ENCODE assay signal across 1 cellular context in the genomic region with DNA sequence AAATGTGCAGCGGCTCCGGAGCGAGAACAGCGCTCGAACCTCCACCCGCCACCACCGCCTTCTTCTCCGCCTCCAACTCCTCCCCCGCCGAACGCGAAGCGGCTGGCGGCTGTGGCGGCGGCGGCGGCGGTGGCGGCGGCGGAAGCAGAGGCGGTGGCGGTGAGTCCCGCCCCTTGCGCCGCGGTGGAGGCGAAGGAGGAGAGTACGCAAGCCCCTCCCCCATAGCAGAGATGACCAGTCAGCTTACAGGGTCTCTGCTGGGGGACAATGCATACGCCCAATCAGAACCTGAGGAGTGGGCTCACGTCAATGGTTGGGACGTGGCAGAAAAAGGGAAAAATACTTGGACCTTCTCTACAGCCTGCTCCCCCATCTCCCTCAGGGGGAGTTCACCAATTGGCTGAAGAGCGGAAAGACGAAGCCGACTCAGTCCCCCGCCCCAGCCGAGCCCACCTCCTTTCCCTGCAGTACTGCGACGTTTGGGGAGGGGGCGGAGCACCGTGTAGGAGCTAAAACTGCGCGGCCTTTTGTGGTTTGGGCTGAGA.
TF ChIP-seq lines count a peak whose summit lies in the region.

A gene with protein sequence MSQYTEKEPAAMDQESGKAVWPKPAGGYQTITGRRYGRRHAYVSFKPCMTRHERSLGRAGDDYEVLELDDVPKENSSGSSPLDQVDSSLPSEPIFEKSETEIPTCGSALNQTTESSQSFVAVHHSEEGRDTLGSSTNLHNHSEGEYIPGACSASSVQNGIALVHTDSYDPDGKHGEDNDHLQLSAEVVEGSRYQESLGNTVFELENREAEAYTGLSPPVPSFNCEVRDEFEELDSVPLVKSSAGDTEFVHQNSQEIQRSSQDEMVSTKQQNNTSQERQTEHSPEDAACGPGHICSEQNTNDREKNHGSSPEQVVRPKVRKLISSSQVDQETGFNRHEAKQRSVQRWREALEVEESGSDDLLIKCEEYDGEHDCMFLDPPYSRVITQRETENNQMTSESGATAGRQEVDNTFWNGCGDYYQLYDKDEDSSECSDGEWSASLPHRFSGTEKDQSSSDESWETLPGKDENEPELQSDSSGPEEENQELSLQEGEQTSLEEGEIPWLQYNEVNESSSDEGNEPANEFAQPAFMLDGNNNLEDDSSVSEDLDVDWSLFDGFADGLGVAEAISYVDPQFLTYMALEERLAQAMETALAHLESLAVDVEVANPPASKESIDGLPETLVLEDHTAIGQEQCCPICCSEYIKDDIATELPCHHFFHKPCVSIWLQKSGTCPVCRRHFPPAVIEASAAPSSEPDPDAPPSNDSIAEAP (minus strand): TSS at position 131 of the 545 bp plus-strand sequence. CDS start 26,541 bp downstream, outside the sequence.

TF ChIP-seq in K562, 482 proteins besides CTCF, POLR2A, EP300 and RAD21 (continued from another document and continues in another):
- TF ChIP-seq, protein P1, sequence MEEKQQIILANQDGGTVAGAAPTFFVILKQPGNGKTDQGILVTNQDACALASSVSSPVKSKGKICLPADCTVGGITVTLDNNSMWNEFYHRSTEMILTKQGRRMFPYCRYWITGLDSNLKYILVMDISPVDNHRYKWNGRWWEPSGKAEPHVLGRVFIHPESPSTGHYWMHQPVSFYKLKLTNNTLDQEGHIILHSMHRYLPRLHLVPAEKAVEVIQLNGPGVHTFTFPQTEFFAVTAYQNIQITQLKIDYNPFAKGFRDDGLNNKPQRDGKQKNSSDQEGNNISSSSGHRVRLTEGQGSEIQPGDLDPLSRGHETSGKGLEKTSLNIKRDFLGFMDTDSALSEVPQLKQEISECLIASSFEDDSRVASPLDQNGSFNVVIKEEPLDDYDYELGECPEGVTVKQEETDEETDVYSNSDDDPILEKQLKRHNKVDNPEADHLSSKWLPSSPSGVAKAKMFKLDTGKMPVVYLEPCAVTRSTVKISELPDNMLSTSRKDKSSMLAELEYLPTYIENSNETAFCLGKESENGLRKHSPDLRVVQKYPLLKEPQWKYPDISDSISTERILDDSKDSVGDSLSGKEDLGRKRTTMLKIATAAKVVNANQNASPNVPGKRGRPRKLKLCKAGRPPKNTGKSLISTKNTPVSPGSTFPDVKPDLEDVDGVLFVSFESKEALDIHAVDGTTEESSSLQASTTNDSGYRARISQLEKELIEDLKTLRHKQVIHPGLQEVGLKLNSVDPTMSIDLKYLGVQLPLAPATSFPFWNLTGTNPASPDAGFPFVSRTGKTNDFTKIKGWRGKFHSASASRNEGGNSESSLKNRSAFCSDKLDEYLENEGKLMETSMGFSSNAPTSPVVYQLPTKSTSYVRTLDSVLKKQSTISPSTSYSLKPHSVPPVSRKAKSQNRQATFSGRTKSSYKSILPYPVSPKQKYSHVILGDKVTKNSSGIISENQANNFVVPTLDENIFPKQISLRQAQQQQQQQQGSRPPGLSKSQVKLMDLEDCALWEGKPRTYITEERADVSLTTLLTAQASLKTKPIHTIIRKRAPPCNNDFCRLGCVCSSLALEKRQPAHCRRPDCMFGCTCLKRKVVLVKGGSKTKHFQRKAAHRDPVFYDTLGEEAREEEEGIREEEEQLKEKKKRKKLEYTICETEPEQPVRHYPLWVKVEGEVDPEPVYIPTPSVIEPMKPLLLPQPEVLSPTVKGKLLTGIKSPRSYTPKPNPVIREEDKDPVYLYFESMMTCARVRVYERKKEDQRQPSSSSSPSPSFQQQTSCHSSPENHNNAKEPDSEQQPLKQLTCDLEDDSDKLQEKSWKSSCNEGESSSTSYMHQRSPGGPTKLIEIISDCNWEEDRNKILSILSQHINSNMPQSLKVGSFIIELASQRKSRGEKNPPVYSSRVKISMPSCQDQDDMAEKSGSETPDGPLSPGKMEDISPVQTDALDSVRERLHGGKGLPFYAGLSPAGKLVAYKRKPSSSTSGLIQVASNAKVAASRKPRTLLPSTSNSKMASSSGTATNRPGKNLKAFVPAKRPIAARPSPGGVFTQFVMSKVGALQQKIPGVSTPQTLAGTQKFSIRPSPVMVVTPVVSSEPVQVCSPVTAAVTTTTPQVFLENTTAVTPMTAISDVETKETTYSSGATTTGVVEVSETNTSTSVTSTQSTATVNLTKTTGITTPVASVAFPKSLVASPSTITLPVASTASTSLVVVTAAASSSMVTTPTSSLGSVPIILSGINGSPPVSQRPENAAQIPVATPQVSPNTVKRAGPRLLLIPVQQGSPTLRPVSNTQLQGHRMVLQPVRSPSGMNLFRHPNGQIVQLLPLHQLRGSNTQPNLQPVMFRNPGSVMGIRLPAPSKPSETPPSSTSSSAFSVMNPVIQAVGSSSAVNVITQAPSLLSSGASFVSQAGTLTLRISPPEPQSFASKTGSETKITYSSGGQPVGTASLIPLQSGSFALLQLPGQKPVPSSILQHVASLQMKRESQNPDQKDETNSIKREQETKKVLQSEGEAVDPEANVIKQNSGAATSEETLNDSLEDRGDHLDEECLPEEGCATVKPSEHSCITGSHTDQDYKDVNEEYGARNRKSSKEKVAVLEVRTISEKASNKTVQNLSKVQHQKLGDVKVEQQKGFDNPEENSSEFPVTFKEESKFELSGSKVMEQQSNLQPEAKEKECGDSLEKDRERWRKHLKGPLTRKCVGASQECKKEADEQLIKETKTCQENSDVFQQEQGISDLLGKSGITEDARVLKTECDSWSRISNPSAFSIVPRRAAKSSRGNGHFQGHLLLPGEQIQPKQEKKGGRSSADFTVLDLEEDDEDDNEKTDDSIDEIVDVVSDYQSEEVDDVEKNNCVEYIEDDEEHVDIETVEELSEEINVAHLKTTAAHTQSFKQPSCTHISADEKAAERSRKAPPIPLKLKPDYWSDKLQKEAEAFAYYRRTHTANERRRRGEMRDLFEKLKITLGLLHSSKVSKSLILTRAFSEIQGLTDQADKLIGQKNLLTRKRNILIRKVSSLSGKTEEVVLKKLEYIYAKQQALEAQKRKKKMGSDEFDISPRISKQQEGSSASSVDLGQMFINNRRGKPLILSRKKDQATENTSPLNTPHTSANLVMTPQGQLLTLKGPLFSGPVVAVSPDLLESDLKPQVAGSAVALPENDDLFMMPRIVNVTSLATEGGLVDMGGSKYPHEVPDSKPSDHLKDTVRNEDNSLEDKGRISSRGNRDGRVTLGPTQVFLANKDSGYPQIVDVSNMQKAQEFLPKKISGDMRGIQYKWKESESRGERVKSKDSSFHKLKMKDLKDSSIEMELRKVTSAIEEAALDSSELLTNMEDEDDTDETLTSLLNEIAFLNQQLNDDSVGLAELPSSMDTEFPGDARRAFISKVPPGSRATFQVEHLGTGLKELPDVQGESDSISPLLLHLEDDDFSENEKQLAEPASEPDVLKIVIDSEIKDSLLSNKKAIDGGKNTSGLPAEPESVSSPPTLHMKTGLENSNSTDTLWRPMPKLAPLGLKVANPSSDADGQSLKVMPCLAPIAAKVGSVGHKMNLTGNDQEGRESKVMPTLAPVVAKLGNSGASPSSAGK (IDR thresholded peaks at IDR 0.05), result no peak
- TF ChIP-seq ETV1 (tag; conservative IDR thresholded peaks at IDR 0.05; ENCODE audit: low read depth) (0 out of 2 replicates have a peak, but pooled peaks have one; percentile 27), CBX1 (IDR thresholded peaks at IDR 0.05; ENCODE audit: low read depth) (peak; percentile 60; the same call in 1 of the 2 replicates), KLF6 (CRISPR knock-in tag; IDR thresholded peaks at IDR 0.05; ENCODE audit: borderline replicate concordance) (no peak; the same call in 1 of the 2 replicates), ZNF699 (CRISPR knock-in tag; IDR thresholded peaks at IDR 0.05; ENCODE audit: insufficient replicate concordance) (no peak), ZNF445 (CRISPR knock-in tag; IDR thresholded peaks at IDR 0.05; ENCODE audit: low read depth) (no peak), E2F1 (CRISPR knock-in tag; IDR thresholded peaks at IDR 0.05) (no peak), GTF2B (IDR thresholded peaks at IDR 0.05; ENCODE audit: extremely low read depth, insufficient read length) (no peak), ZNF224 (CRISPR knock-in tag; IDR thresholded peaks at IDR 0.05) (no peak), ZNF57 (CRISPR knock-in tag; IDR thresholded peaks at IDR 0.05) (no peak), SREBF2 (CRISPR knock-in tag; IDR thresholded peaks at IDR 0.05) (no peak), PHF8 (IDR thresholded peaks at IDR 0.05; ENCODE audit: borderline replicate concordance, low read length) (no peak), C11orf30 (IDR thresholded peaks at IDR 0.05; ENCODE audit: low read depth) (0 out of 2 replicates have a peak, but pooled peaks have one; percentile 16), RBM34 (IDR thresholded peaks at IDR 0.05; ENCODE audit: borderline replicate concordance, insufficient read depth, low read length) (no peak), RUNX1 (IDR thresholded peaks at IDR 0.05; ENCODE audit: low read depth) (no peak), HDGF (IDR thresholded peaks at IDR 0.05) (no peak), HES1 (IDR thresholded peaks at IDR 0.05; ENCODE audit: low read depth) (no peak), ZNF311 (CRISPR knock-in tag; IDR thresholded peaks at IDR 0.05) (no peak), FUS (optimal IDR thresholded peaks at IDR 0.05; ENCODE audit: low read depth, low read length) (no peak), TARDBP (IDR thresholded peaks at IDR 0.05) (no peak), E2F3 (CRISPR knock-in tag; IDR thresholded peaks at IDR 0.05) (no peak), TCF3 (CRISPR knock-in tag; IDR thresholded peaks at IDR 0.05) (0 out of 2 replicates have a peak, but pooled peaks have one; percentile 1)
- TF ChIP-seq, protein P2, sequence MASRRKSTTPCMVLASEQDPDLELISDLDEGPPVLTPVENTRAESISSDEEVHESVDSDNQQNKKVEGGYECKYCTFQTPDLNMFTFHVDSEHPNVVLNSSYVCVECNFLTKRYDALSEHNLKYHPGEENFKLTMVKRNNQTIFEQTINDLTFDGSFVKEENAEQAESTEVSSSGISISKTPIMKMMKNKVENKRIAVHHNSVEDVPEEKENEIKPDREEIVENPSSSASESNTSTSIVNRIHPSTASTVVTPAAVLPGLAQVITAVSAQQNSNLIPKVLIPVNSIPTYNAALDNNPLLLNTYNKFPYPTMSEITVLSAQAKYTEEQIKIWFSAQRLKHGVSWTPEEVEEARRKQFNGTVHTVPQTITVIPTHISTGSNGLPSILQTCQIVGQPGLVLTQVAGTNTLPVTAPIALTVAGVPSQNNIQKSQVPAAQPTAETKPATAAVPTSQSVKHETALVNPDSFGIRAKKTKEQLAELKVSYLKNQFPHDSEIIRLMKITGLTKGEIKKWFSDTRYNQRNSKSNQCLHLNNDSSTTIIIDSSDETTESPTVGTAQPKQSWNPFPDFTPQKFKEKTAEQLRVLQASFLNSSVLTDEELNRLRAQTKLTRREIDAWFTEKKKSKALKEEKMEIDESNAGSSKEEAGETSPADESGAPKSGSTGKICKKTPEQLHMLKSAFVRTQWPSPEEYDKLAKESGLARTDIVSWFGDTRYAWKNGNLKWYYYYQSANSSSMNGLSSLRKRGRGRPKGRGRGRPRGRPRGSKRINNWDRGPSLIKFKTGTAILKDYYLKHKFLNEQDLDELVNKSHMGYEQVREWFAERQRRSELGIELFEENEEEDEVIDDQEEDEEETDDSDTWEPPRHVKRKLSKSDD (conservative IDR thresholded peaks at IDR 0.05; ENCODE audit: low read length), result no peak
- TF ChIP-seq, protein P3, sequence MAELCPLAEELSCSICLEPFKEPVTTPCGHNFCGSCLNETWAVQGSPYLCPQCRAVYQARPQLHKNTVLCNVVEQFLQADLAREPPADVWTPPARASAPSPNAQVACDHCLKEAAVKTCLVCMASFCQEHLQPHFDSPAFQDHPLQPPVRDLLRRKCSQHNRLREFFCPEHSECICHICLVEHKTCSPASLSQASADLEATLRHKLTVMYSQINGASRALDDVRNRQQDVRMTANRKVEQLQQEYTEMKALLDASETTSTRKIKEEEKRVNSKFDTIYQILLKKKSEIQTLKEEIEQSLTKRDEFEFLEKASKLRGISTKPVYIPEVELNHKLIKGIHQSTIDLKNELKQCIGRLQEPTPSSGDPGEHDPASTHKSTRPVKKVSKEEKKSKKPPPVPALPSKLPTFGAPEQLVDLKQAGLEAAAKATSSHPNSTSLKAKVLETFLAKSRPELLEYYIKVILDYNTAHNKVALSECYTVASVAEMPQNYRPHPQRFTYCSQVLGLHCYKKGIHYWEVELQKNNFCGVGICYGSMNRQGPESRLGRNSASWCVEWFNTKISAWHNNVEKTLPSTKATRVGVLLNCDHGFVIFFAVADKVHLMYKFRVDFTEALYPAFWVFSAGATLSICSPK (IDR thresholded peaks at IDR 0.05; ENCODE audit: borderline replicate concordance), result no peak
- TF ChIP-seq, protein P4, sequence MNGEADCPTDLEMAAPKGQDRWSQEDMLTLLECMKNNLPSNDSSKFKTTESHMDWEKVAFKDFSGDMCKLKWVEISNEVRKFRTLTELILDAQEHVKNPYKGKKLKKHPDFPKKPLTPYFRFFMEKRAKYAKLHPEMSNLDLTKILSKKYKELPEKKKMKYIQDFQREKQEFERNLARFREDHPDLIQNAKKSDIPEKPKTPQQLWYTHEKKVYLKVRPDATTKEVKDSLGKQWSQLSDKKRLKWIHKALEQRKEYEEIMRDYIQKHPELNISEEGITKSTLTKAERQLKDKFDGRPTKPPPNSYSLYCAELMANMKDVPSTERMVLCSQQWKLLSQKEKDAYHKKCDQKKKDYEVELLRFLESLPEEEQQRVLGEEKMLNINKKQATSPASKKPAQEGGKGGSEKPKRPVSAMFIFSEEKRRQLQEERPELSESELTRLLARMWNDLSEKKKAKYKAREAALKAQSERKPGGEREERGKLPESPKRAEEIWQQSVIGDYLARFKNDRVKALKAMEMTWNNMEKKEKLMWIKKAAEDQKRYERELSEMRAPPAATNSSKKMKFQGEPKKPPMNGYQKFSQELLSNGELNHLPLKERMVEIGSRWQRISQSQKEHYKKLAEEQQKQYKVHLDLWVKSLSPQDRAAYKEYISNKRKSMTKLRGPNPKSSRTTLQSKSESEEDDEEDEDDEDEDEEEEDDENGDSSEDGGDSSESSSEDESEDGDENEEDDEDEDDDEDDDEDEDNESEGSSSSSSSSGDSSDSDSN (IDR thresholded peaks at IDR 0.05; ENCODE audit: borderline replicate concordance in 1 of 2, low read depth in 2 of 2, low read length in 2 of 2), result no peak; a peak in 1 of 4 replicates
